ENCODE assay signal across 1 cellular context in the genomic region with DNA sequence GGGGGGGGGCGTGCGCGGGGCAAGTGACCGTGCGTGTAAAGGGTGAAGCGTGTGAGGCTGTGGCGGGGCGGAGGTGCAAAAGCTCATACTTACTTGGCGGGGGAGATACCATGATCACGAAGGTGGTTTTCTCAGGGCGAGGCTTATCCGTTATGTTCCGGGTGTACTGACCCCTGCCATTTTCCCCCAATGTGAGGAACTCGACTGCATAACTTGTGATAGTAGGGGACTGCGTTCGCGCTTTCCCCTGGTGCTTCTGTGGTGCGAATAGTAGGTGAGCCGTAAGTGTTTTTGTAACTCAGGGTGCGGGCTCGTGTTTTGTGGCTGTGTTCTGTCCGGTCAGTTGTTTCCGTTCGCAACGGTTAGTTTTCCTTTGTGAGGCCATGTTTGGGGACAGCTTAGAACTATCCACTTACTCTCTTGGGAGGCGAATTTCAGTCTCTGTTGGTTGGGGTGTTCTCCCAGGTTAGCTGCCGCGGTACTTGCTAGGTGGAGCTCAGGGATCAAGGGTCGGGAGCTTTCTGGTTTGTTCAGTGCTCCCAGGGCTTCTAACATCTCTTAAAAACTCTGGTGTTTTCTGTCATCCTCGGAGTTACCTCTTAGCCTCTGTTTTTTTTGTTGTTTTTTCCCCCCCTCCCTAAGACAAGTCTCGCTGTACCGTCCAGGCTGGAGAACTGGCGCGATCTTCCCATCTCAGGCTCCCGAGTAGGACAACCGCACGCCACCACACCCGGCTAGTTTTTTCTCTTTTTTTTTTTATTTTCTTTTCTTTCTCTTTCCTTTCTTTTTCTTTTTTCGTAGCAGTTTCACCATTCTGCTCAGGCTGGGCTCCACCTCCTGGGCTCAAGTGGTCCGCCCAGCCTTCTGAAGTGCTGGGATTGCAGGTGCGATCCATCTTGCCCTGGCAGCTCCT.
A peak's percentile ranks its signal among the peaks of the same experiment; 100 is the strongest.
TF ChIP-seq lines count a peak whose summit lies in the region.
"Not testable (repeated sequence)": the region's sequence is repeated elsewhere in the genome, so short reads cannot be mapped to it uniquely, and the experiment has no call there.

No MANE protein-coding gene starts in this region.

TF ChIP-seq in K562, 482 proteins besides CTCF, POLR2A, EP300 and RAD21 (continued from another document):
- TF ChIP-seq ZNF146 (CRISPR knock-in tag; IDR thresholded peaks at IDR 0.05; ENCODE audit: unreplicated experiment) (peak; percentile 53), SPI1 (IDR thresholded peaks at IDR 0.05; ENCODE audit: borderline replicate concordance, low read depth, low read length) (peak; percentile 70), NR1H2 (CRISPR knock-in tag; IDR thresholded peaks at IDR 0.05) (0 out of 2 replicates have a peak, but pooled peaks have one; percentile 82), EP400 (IDR thresholded peaks at IDR 0.05) (peak; percentile 54), LCOR (CRISPR knock-in tag; IDR thresholded peaks at IDR 0.05) (peak; percentile 85), ZNF609 (CRISPR knock-in tag; IDR thresholded peaks at IDR 0.05; ENCODE audit: borderline replicate concordance) (peak; percentile 94; the same call in 1 of the 2 replicates), ASH1L (IDR thresholded peaks at IDR 0.05; ENCODE audit: borderline replicate concordance, low read depth, partially characterized antibody) (peak; percentile 79), ARID4B (CRISPR knock-in tag; IDR thresholded peaks at IDR 0.05) (peak; percentile 51; the same call in 1 of the 2 replicates), ZNF561 (CRISPR knock-in tag; conservative IDR thresholded peaks at IDR 0.05) (peak; percentile 98), RFX7 (CRISPR knock-in tag; IDR thresholded peaks at IDR 0.05) (peak; percentile 99), ZBTB17 (CRISPR knock-in tag; IDR thresholded peaks at IDR 0.05) (peak; percentile 98), GTF2E2 (tag; IDR thresholded peaks at IDR 0.05) (peak; percentile 99), HEY1 (CRISPR knock-in tag; IDR thresholded peaks at IDR 0.05; ENCODE audit: borderline replicate concordance) (peak; percentile 99), ARID2 (IDR thresholded peaks at IDR 0.05) (peak; percentile 74; the same call in 1 of the 2 replicates), ZNF76 (CRISPR knock-in tag; IDR thresholded peaks at IDR 0.05; ENCODE audit: borderline replicate concordance) (peak; percentile 79; the same call in 1 of the 2 replicates), TCF3 (CRISPR knock-in tag; IDR thresholded peaks at IDR 0.05) (peak; percentile 35; the same call in 1 of the 2 replicates), FOXK2 (conservative IDR thresholded peaks at IDR 0.05 in 1 of 2, IDR thresholded peaks at IDR 0.05 in 1 of 2; ENCODE audit: low read depth in 2 of 2) (peak; percentile 73 to 88), JUND (IDR thresholded peaks at IDR 0.05; ENCODE audit: borderline replicate concordance, low read depth, low read length) (peak; percentile 76), MTA1 (IDR thresholded peaks at IDR 0.05; ENCODE audit: borderline replicate concordance) (0 out of 2 replicates have a peak, but pooled peaks have one; percentile 22), PHF8 (IDR thresholded peaks at IDR 0.05; ENCODE audit: borderline replicate concordance, low read length) (peak; percentile 41; the same call in 1 of the 2 replicates), ELF2 (CRISPR knock-in tag; IDR thresholded peaks at IDR 0.05) (peak; percentile 92)
- TF ChIP-seq, protein P1, sequence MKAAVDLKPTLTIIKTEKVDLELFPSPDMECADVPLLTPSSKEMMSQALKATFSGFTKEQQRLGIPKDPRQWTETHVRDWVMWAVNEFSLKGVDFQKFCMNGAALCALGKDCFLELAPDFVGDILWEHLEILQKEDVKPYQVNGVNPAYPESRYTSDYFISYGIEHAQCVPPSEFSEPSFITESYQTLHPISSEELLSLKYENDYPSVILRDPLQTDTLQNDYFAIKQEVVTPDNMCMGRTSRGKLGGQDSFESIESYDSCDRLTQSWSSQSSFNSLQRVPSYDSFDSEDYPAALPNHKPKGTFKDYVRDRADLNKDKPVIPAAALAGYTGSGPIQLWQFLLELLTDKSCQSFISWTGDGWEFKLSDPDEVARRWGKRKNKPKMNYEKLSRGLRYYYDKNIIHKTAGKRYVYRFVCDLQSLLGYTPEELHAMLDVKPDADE (conservative IDR thresholded peaks at IDR 0.05; ENCODE audit: control insufficient read depth, low read depth, low read length), result peak; percentile 98
- TF ChIP-seq, protein P2, sequence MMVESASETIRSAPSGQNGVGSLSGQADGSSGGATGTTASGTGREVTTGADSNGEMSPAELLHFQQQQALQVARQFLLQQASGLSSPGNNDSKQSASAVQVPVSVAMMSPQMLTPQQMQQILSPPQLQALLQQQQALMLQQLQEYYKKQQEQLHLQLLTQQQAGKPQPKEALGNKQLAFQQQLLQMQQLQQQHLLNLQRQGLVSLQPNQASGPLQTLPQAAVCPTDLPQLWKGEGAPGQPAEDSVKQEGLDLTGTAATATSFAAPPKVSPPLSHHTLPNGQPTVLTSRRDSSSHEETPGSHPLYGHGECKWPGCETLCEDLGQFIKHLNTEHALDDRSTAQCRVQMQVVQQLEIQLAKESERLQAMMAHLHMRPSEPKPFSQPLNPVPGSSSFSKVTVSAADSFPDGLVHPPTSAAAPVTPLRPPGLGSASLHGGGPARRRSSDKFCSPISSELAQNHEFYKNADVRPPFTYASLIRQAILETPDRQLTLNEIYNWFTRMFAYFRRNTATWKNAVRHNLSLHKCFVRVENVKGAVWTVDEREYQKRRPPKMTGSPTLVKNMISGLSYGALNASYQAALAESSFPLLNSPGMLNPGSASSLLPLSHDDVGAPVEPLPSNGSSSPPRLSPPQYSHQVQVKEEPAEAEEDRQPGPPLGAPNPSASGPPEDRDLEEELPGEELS (CRISPR knock-in tag; IDR thresholded peaks at IDR 0.05; ENCODE audit: borderline replicate concordance), result 0 out of 2 replicates have a peak, but pooled peaks have one; percentile 58
- TF ChIP-seq, protein P3, sequence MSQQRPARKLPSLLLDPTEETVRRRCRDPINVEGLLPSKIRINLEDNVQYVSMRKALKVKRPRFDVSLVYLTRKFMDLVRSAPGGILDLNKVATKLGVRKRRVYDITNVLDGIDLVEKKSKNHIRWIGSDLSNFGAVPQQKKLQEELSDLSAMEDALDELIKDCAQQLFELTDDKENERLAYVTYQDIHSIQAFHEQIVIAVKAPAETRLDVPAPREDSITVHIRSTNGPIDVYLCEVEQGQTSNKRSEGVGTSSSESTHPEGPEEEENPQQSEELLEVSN (IDR thresholded peaks at IDR 0.05; ENCODE audit: borderline replicate concordance in 1 of 2, extremely low read depth in 1 of 2, insufficient read depth in 1 of 2, insufficient read length in 1 of 2, low read depth in 1 of 2, low read length in 1 of 2, poor library complexity in 1 of 2, severe bottlenecking in 1 of 2), result peak in 1 of 2 experiments; percentile 12
- TF ChIP-seq JUND (tag; IDR thresholded peaks at IDR 0.05; ENCODE audit: borderline replicate concordance, low read depth, low read length), result not testable (repeated sequence)
TF ChIP-seq in K562: peak in this region for 309; not testable (repeated sequence) for 173.
